35 cellular contexts compared by ENCODE assay signal in genomic region chrX:29269390-29269789, GRCh38.
DNase-seq lines count a peak whose midpoint lies in the region; ATAC-seq, FAIRE-seq and TF ChIP-seq lines count a peak whose summit lies in the region.
"Had no signal": no experiment of that assay in that cellular context is flagged by ENCODE, and none has a peak within 500 bp of the region (broad histone marks: within the 10 kb centered on the region; RNA-seq: fewer than 3 reads in every experiment).

No MANE protein-coding gene starts in this region.

- DNase-seq in HepG2 (ENCODE audit: low spot score) (no peak), Caki2 (ENCODE audit: low read depth) (peak; percentile 2), left lobe of liver (ENCODE audit: low spot score) (no peak), right lobe of liver (no peak), kidney tubule cell (ENCODE audit: low spot score) (no peak), medulla oblongata (ENCODE audit: extremely low spot score) (no peak)
- DNase-seq: 8988T; ACHN; AML-193; BE2C; C1 segment of cervical spinal cord; Caco-2; Calu3; CD4-positive, alpha-beta memory T cell; CD4-positive, alpha-beta T cell; CD4-positive, CD25-positive, alpha-beta regulatory T cell; CD8-positive, alpha-beta memory T cell; CD8-positive, alpha-beta T cell; COR-L47; DMS 273 treated with DMSO at 0.1 percent for 48 hours; DMS153; DMS53; DMS79; DMS79 treated with DMSO at 0.1 percent for 48 hours; DND-41; EL had no signal

- no peak for FAIRE-seq in HepG2 (lab: Jason Lieb, UNC)
- FAIRE-seq: A204.1, D721Med had no signal

- H3K4me3 ChIP-seq in liver (ENCODE audit: low read depth in 1 of 3, low read length in 3 of 3) (no peak overlapping the region), HepG2 (replicated peaks in 1 of 3; ENCODE audit: insufficient read depth in 1 of 3, low read depth in 2 of 3, low read length in 3 of 3) (no peak overlapping the region), right lobe of liver (no peak overlapping the region)
- H3K4me3 ChIP-seq: A549; BLaER1; BLaER1 treated with 17β-estradiol and CSF1 and Interleukin-3, amounts not matched to agents 10 nM and 100 nM had no signal

- H4K20me1 ChIP-seq in HepG2 (ENCODE audit: insufficient read depth, low read length): no peaks in the 10 kb centered on the region
- H4K20me1 ChIP-seq: BLaER1; BLaER1 treated with 17β-estradiol and CSF1 and Interleukin-3, amounts not matched to agents 10 nM and 100 nM had no signal

- H3K27ac ChIP-seq in liver (ENCODE audit: low read depth in 1 of 2, low read length in 2 of 2): peak overlapping the region in 1 of 2 donors; percentile 7
- H3K27ac ChIP-seq in HepG2 (ENCODE audit: extremely low read length, insufficient read depth, low read length): no peak overlapping the region
- H3K27ac ChIP-seq in right lobe of liver: peak overlapping the region in 1 of 3 donors; percentile 9
- H3K27ac ChIP-seq: 22Rv1; A549; BLaER1; BLaER1 treated with 17β-estradiol and CSF1 and Interleukin-3, amounts not matched to agents 10 nM and 100 nM; C4-2B had no signal

- peaks cover 0 to 8% (median 2%) of the 10 kb centered on the region in 4 donors for H3K4me1 ChIP-seq in liver (ENCODE audit: control insufficient read depth in 4 of 4, insufficient read depth in 4 of 4, low read length in 3 of 4)
- H3K4me1 ChIP-seq in HepG2 (ENCODE audit: insufficient read depth, low read length): no peaks in the 10 kb centered on the region
- H3K4me1 ChIP-seq in right lobe of liver: peaks cover 0 to 6% (median 3%) of the 10 kb centered on the region in 4 donors
- H3K4me1 ChIP-seq: A549, BE2C, BLaER1, Caco-2 had no signal

- TF ChIP-seq CTCF in liver (IDR thresholded peaks at IDR 0.05; ENCODE audit: low read depth, low read length, missing input control): no peak
- TF ChIP-seq CTCF in HepG2 (CRISPR knock-in tag; IDR thresholded peaks at IDR 0.05): no peak
- TF ChIP-seq CTCF in right lobe of liver (IDR thresholded peaks at IDR 0.05): no peak

- no peak for TF ChIP-seq EP300 in HepG2 (IDR thresholded peaks at IDR 0.05; ENCODE audit: low read depth in 2 of 2, low read length in 2 of 2)
- no peak for TF ChIP-seq EP300 in HepG2 (CRISPR knock-in tag; IDR thresholded peaks at IDR 0.05; ENCODE audit: borderline replicate concordance)

- no peak overlapping the region for H3K9ac ChIP-seq in liver (ENCODE audit: low read depth in 1 of 2, low read length in 2 of 2)
- H3K9ac ChIP-seq in HepG2 (ENCODE audit: insufficient read depth, low read depth, low read length): no peak overlapping the region
- H3K9ac ChIP-seq: BLaER1; BLaER1 treated with 17β-estradiol and CSF1 and Interleukin-3, amounts not matched to agents 10 nM and 100 nM had no signal

- intact Hi-C loops in HepG2 (cut with micrococcal nuclease; ENCODE audit: unreplicated experiment): no loop called here
- intact Hi-C loops in right lobe of liver (cut with DNase I): no loop called here

- no peaks in the 10 kb centered on the region for H3K79me2 ChIP-seq in HepG2 (ENCODE audit: insufficient read depth, low read length)

- no TSS peak for BruUV-seq in HepG2 (replicated peaks; lab: Mats Ljungman, UMichigan)

- TF ChIP-seq POLR2A in HepG2 (IDR thresholded peaks at IDR 0.05; ENCODE audit: insufficient read depth in 1 of 2, low read depth in 2 of 2, low read length in 2 of 2): no peak
- TF ChIP-seq POLR2A in right lobe of liver (IDR thresholded peaks at IDR 0.05): no peak

- H3K27me3 ChIP-seq in liver (ENCODE audit: control insufficient read depth in 4 of 4, insufficient read depth in 4 of 4, low read length in 3 of 4) (peaks cover 0 to under 1% (median 0%) of the 10 kb centered on the region in 4 donors), HepG2 (ENCODE audit: control insufficient read depth in 1 of 2, insufficient read depth in 2 of 2, low read length in 2 of 2) (no peaks in the 10 kb centered on the region), right lobe of liver (no peaks in the 10 kb centered on the region)
- H3K27me3 ChIP-seq: BE2C; BLaER1; BLaER1 treated with 17β-estradiol and CSF1 and Interleukin-3, amounts not matched to agents 10 nM and 100 nM had no signal

- POLR2A ChIA-PET in HepG2 (lab: Yijun Ruan, JAX): no interaction called here

- in situ Hi-C loops in HepG2 (cut with HindIII; ENCODE audit: extremely low pct_ligation_motif_present, low pct_unique_long_range_greater_than_20kb): no loop called here
- in situ Hi-C loops in Caki2 (cut with HindIII; ENCODE audit: low pct_unique_long_range_greater_than_20kb, low sequenced_read_pairs): no loop called here

- H3K9me3 ChIP-seq in liver (ENCODE audit: control insufficient read depth in 4 of 4, low read length in 3 of 4) (no peaks in the 10 kb centered on the region), HepG2 (ENCODE audit: low read length) (no peaks in the 10 kb centered on the region), right lobe of liver (no peaks in the 10 kb centered on the region)
- H3K9me3 ChIP-seq: A549; BE2C; BLaER1; BLaER1 treated with 17β-estradiol and CSF1 and Interleukin-3, amounts not matched to agents 10 nM and 100 nM; Caco-2 had no signal

- ATAC-seq in HepG2 (no peak), left lobe of liver (peak; percentile 23), right lobe of liver (peak; percentile 44 to 77 (median 71)), GM21423 (IDR thresholded peaks at IDR 0.05; ENCODE audit: unreplicated experiment) (no peak)
- ATAC-seq: A549; CD8-positive, alpha-beta T cell had no signal

- H2AFZ ChIP-seq in HepG2 (ENCODE audit: low read length): no peak overlapping the region

- no peaks in the 10 kb centered on the region for H3K36me3 ChIP-seq in liver (ENCODE audit: control insufficient read depth in 4 of 4, insufficient read depth in 3 of 4, low read depth in 1 of 4, low read length in 3 of 4)
- no peaks in the 10 kb centered on the region for H3K36me3 ChIP-seq in HepG2 (replicated peaks in 1 of 2; ENCODE audit: control insufficient read depth in 1 of 2, insufficient read depth in 2 of 2, low read length in 2 of 2)
- H3K36me3 ChIP-seq in right lobe of liver: no peaks in the 10 kb centered on the region
- H3K36me3 ChIP-seq: BE2C; BLaER1; BLaER1 treated with 17β-estradiol and CSF1 and Interleukin-3, amounts not matched to agents 10 nM and 100 nM had no signal

- CTCF ChIA-PET in HepG2 (lab: Yijun Ruan, JAX; ENCODE audit: low intra/inter-chr PET ratio, low total read pairs): no interaction called here

- no peak overlapping the region for H3K4me2 ChIP-seq in HepG2 (ENCODE audit: low read depth, low read length)
- H3K4me2 ChIP-seq: A549; BLaER1; BLaER1 treated with 17β-estradiol and CSF1 and Interleukin-3, amounts not matched to agents 10 nM and 100 nM had no signal

- TF ChIP-seq RAD21 in liver (IDR thresholded peaks at IDR 0.05): peak in 1 of 2 donors; percentile 3
- no peak for TF ChIP-seq RAD21 in HepG2 (CRISPR knock-in tag; IDR thresholded peaks at IDR 0.05)

TF ChIP-seq in liver, 16 proteins besides CTCF, POLR2A, EP300 and RAD21:
- no peak for TF ChIP-seq MAX (IDR thresholded peaks at IDR 0.05)
- peak; percentile 17 for TF ChIP-seq YY1 (IDR thresholded peaks at IDR 0.05)
- no peak for TF ChIP-seq HNF4G (IDR thresholded peaks at IDR 0.05)
- peak; percentile 63 to 68 for TF ChIP-seq HNF4A (conservative IDR thresholded peaks at IDR 0.05)
- peak in 1 of 2 donors; percentile 18 for TF ChIP-seq JUND (IDR thresholded peaks at IDR 0.05)
- peak; percentile 28 for TF ChIP-seq SP1 (IDR thresholded peaks at IDR 0.05)
- no peak for TF ChIP-seq TAF1 (conservative IDR thresholded peaks at IDR 0.05)
- TF ChIP-seq RXRA (IDR thresholded peaks at IDR 0.05): peak in 1 of 2 donors; percentile 40

TF ChIP-seq in HepG2, 621 proteins besides CTCF, POLR2A, EP300 and RAD21 (continues in another document):
- TF ChIP-seq HINFP (CRISPR knock-in tag; IDR thresholded peaks at IDR 0.05; ENCODE audit: low read depth): no peak
- no peak for TF ChIP-seq SUZ12 (IDR thresholded peaks at IDR 0.05; ENCODE audit: low read depth, low read length)
- TF ChIP-seq PRDM4 (CRISPR knock-in tag; IDR thresholded peaks at IDR 0.05; ENCODE audit: borderline replicate concordance): no peak
- TF ChIP-seq SAP130 (CRISPR knock-in tag; IDR thresholded peaks at IDR 0.05; ENCODE audit: low read depth): no peak
- no peak for TF ChIP-seq ZNF75D (CRISPR knock-in tag; IDR thresholded peaks at IDR 0.05; ENCODE audit: borderline replicate concordance)
- no peak for TF ChIP-seq NFATC3 (CRISPR knock-in tag; IDR thresholded peaks at IDR 0.05)
- TF ChIP-seq PLRG1 (conservative IDR thresholded peaks at IDR 0.05): no peak
- TF ChIP-seq ZNF556 (CRISPR knock-in tag; IDR thresholded peaks at IDR 0.05; ENCODE audit: borderline replicate concordance): no peak
- no peak for TF ChIP-seq RNF2 (conservative IDR thresholded peaks at IDR 0.05; ENCODE audit: low read depth)
- TF ChIP-seq ZNF614 (CRISPR knock-in tag; IDR thresholded peaks at IDR 0.05; ENCODE audit: borderline replicate concordance): no peak
- no peak for TF ChIP-seq ZNF343 (CRISPR knock-in tag; IDR thresholded peaks at IDR 0.05)
- no peak for TF ChIP-seq HNRNPL (IDR thresholded peaks at IDR 0.05; ENCODE audit: low read depth, low read length)

Comparison
In these comparisons a context has a peak if more than half of its experiments do, and no peak if none do; other contexts are left out.
1. ATAC-seq: peak in left lobe of liver (single experiment) and right lobe of liver (4 of 4); none in HepG2 (single experiment) and GM21423 (single experiment).